In genomic region chr2:23335550-23335949, GRCh38 we compare ENCODE assay signal across 9 cellular contexts.
"Had no signal": no experiment of that assay in that cellular context is flagged by ENCODE, and none has a peak within 500 bp of the region (broad histone marks: within the 10 kb centered on the region; RNA-seq: fewer than 3 reads in every experiment).

No MANE protein-coding gene starts in this region.

- H2AFZ ChIP-seq: GM23248 had no signal

- H3K27ac ChIP-seq: GM23248, KMS-11 had no signal

- H3K9ac ChIP-seq: GM23248, KMS-11 had no signal

- H3K9me3 ChIP-seq: HAP-1 had no signal

- H3K4me1 ChIP-seq: HAP-1 had no signal

- H3K4me3 ChIP-seq: GM23248, HAP-1 had no signal

- DNase-seq: GM23248, GOT3, H7, HFFc6, KBM-7 had no signal

- H3K4me1 Mint-ChIP-seq: IgD-negative memory B cell had no signal

- H3K4me3 Mint-ChIP-seq: HFFc6 had no signal

- H3K4me2 ChIP-seq: KMS-11 had no signal

- ATAC-seq: HCT116 had no signal

- H3K9me3 Mint-ChIP-seq: HFFc6 had no signal

- H3K27ac Mint-ChIP-seq: HFFc6, IgD-negative memory B cell had no signal

- H3K36me3 ChIP-seq: HAP-1 had no signal
